ENCODE assay signal across 27 cellular contexts in the genomic region with DNA sequence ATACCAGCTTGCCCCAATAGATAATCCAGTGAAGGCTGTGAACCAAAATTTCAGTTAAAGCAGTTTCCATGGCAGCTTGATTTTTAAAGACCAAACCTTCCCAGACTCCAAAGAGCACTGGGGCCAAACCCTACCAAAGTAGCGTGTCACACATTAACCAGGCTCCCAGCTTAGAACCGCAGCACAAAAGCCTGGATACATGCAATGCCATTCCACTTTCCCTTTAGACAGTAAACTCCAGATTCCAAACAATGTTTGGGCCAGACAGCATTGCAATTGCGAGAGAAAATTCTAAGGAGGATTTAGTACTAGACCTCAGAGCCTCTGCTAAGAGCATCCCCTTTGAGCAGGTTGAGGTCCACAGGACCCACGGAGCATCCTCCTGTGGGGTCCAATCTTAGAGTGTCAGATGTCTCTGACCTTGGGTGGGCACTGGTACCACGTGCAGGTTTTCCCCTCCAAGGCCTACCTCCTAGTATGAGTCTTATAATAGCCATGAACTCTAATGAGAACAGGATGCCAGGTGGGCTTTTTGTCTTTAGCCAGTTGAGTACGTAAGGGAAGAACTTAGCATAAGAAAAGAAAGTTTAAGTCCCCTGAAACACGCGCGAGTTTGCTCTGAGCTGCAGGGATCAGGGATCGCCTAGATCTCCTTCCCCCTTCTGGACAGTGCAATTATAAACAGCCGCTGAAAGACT. TPM values are rescaled to one million over a fixed set of nuclear protein-coding genes. Genes with fewer than 3 reads are reported as not detected.
DNase-seq lines count a peak whose midpoint lies in the region; ATAC-seq and TF ChIP-seq lines count a peak whose summit lies in the region.
"Had no signal": no experiment of that assay in that cellular context is flagged by ENCODE, and none has a peak within 500 bp of the region (broad histone marks: within the 10 kb centered on the region; RNA-seq: fewer than 3 reads in every experiment).

No MANE protein-coding gene starts in this region.

- H3K27ac ChIP-seq in SJCRH30 (peak overlapping the region; percentile 98), neural progenitor cell (no peak overlapping the region)
- H3K27ac ChIP-seq: lower lobe of right lung, neutrophil, PC-9, psoas muscle, skin epidermis, upper lobe of right lung had no signal

- no peaks in the 10 kb centered on the region for H3K36me3 ChIP-seq in ES-I3 (ENCODE audit: insufficient read depth, low read length)
- H3K36me3 ChIP-seq in SJCRH30 = no peaks in the 10 kb centered on the region
- no peaks in the 10 kb centered on the region for H3K36me3 ChIP-seq in neural progenitor cell
- H3K36me3 ChIP-seq: HAP-1, lower lobe of right lung, neutrophil, upper lobe of right lung had no signal

- peaks cover 3% of the 10 kb centered on the region for H3F3A ChIP-seq in neural progenitor cell (ENCODE audit: low read depth)

- peaks cover 10% of the 10 kb centered on the region for H3K4me1 Mint-ChIP-seq in neural progenitor cell
- H3K4me1 Mint-ChIP-seq: activated T-helper 17 cell treated with anti-CD3 and anti-CD28 coated beads, Interleukin-2, amount 50 U/mL, for 72 hours had no signal

- ATAC-seq in HG03039 (IDR thresholded peaks at IDR 0.05; ENCODE audit: unreplicated experiment) = no peak
- ATAC-seq: activated naive CD4-positive, alpha-beta T cell treated with anti-CD3 and anti-CD28 coated beads, Interleukin-2, amount 50 U/mL, for 72 hours; activated T-helper 17 cell treated with anti-CD3 and anti-CD28 coated beads, Interleukin-2, amount 50 U/mL, for 72 hours; lower lobe of right lung; psoas muscle; upper lobe of right lung had no signal

- H3K4me3 Mint-ChIP-seq in neural progenitor cell = no peak overlapping the region
- H3K4me3 Mint-ChIP-seq: activated B cell treated with CpG ODN at 0.5 μM for 24 hours; activated T-helper 17 cell treated with anti-CD3 and anti-CD28 coated beads, Interleukin-2, amount 50 U/mL, for 72 hours had no signal

- peak overlapping the region; percentile 59 for H3K4me3 ChIP-seq in SJCRH30
- H3K4me3 ChIP-seq in neural progenitor cell = no peak overlapping the region
- H3K4me3 ChIP-seq: HAP-1, lower lobe of right lung, PC-9, psoas muscle, skin epidermis, upper lobe of right lung had no signal

- peak; percentile 4 for TF ChIP-seq CTCF in neural progenitor cell (IDR thresholded peaks at IDR 0.05)

- H4K20me1 ChIP-seq in neural progenitor cell (ENCODE audit: low read depth) = no peaks in the 10 kb centered on the region

- H3K4me2 ChIP-seq in neural progenitor cell = peak overlapping the region; percentile 37
- H3K4me2 ChIP-seq: PC-9 had no signal

- no peaks in the 10 kb centered on the region for H3K36me3 Mint-ChIP-seq in neural progenitor cell

- peak overlapping the region; percentile 10; the same call in 1 of the 2 replicates for H3K9ac ChIP-seq in ES-I3 (ENCODE audit: low read depth, low read length)
- no peak overlapping the region for H3K9ac ChIP-seq in neural progenitor cell

- H3K27me3 ChIP-seq in SJCRH30 (no peaks in the 10 kb centered on the region), neural progenitor cell (no peaks in the 10 kb centered on the region)
- H3K27me3 ChIP-seq: neutrophil, upper lobe of right lung had no signal

- H3K9me3 Mint-ChIP-seq in neural progenitor cell = peaks cover 2% of the 10 kb centered on the region
- H3K9me3 Mint-ChIP-seq: activated B cell treated with CpG ODN at 0.5 μM for 24 hours had no signal

- H3K4me1 ChIP-seq in ES-I3 (ENCODE audit: insufficient read depth, low read length) (peaks cover 19% of the 10 kb centered on the region), SJCRH30 (peaks cover 38% of the 10 kb centered on the region), neural progenitor cell (peaks cover 14% of the 10 kb centered on the region)
- H3K4me1 ChIP-seq: HAP-1 had no signal

- no peaks in the 10 kb centered on the region for H3K79me2 ChIP-seq in neural progenitor cell (ENCODE audit: low read depth)

- DNase-seq in SJCRH30 (peak; percentile 70 to 82), iPS-NIHi11 (ENCODE audit: low spot score) (peak; percentile 26), neural progenitor cell (ENCODE audit: low spot score) (peak; percentile 53), anterior cingulate cortex (lab: John Stamatoyannopoulos, UW) (no peak), NCI-H748 (lab: John Stamatoyannopoulos, UW; ENCODE audit: unreplicated experiment) (no peak)
- no peak for DNase-seq in stimulated activated CD4-positive, alpha-beta T cell treated with anti-CD3 and anti-CD28 coated beads, Interleukin-12 subunit alpha, Interleukin-12 subunit beta, amount 100 ng/mL, for 4 hours
- DNase-seq: activated B cell treated with CpG ODN at 0.5 μM for 24 hours; activated CD4-positive, alpha-beta T cell treated with anti-CD3 and anti-CD28 coated beads, Interleukin-2, amount 50 U/mL, for 4 hours; activated CD8-positive, alpha-beta memory T cell treated with anti-CD3 and anti-CD28 coated beads, Interleukin-2, amount 50 U/mL, for 48 hours; aorta; lower lobe of right lung; NCI-H1105 treated with DMSO at 0.1 percent for 48 hours; NCI-H2081; PC-9; psoas muscle; Right ventricle myocardium superior; stimulated activated CD4-positive, alpha-beta T cell treated with anti-CD3 and anti-CD28 coated beads, Interleukin-2, amount 100 ng/mL, for 24 hours; substantia nigra; T-helper 9 cell; upper lobe of right lung had no signal

- peaks cover 3% of the 10 kb centered on the region for H3K27me3 Mint-ChIP-seq in neural progenitor cell (ENCODE audit: insufficient read depth, low read depth)
- H3K27me3 Mint-ChIP-seq: activated T-helper 17 cell treated with anti-CD3 and anti-CD28 coated beads, Interleukin-2, amount 50 U/mL, for 72 hours had no signal

- H2AFZ ChIP-seq in neural progenitor cell (replicated peaks) = peak overlapping the region; percentile 63
- H2AFZ ChIP-seq: PC-9 had no signal

- H3K9me3 ChIP-seq in ES-I3 (ENCODE audit: control insufficient read depth, insufficient read depth, low read length) = peaks cover 4% of the 10 kb centered on the region
- H3K9me3 ChIP-seq in SJCRH30 (replicated peaks) = no peaks in the 10 kb centered on the region
- no peaks in the 10 kb centered on the region for H3K9me3 ChIP-seq in neural progenitor cell (ENCODE audit: low read depth)
- H3K9me3 ChIP-seq: HAP-1, lower lobe of right lung, neutrophil, psoas muscle, upper lobe of right lung had no signal

- H3K27ac Mint-ChIP-seq in neural progenitor cell = no peak overlapping the region
- H3K27ac Mint-ChIP-seq: activated B cell treated with CpG ODN at 0.5 μM for 24 hours; activated naive CD4-positive, alpha-beta T cell treated with anti-CD3 and anti-CD28 coated beads, Interleukin-2, amount 50 U/mL, for 72 hours; activated T-helper 17 cell treated with anti-CD3 and anti-CD28 coated beads, Interleukin-2, amount 50 U/mL, for 72 hours had no signal

RNA-seq across cellular contexts. Expression of gene MGARP, which starts 38.8 kb away (rescaled TPM):
- total RNA-seq in SJCRH30 (2014; rRNA removed; shearing (Covaris generic)) = 22.3 and 27.2 TPM in 2 replicates
- total RNA-seq in neural progenitor cell (ENCODE audit: low replicate concordance) = 2.5 and 5.1 TPM in 2 replicates
- total RNA-seq: activated B cell treated with CpG ODN at 0.5 μM for 24 hours, lower lobe of right lung, PC-9 had no signal

Comparison
In these comparisons a context has a peak if more than half of its experiments do, and no peak if none do; other contexts are left out.
1. DNase-seq: peak in SJCRH30 (2 of 2), iPS-NIHi11 (single experiment) and neural progenitor cell (single experiment); none in stimulated activated CD4-positive, alpha-beta T cell treated with anti-CD3 and anti-CD28 coated beads, Interleukin-12 subunit alpha, Interleukin-12 subunit beta, amount 100 ng/mL, for 4 hours (single experiment), anterior cingulate cortex (0 of 58) and NCI-H748 (single experiment).